In genomic region chr19:53521373-53522202, GRCh38 we compare ENCODE assay signal across 9 cellular contexts. TPM values are rescaled to one million over a fixed set of nuclear protein-coding genes. Genes with fewer than 3 reads are reported as not detected.
DNase-seq lines count a peak whose midpoint lies in the region; ATAC-seq and TF ChIP-seq lines count a peak whose summit lies in the region.
"Had no signal": no experiment of that assay in that cellular context is flagged by ENCODE, and none has a peak within 500 bp of the region (broad histone marks: within the 10 kb centered on the region; RNA-seq: fewer than 3 reads in every experiment).

No MANE protein-coding gene starts in this region.

- in situ Hi-C loops in gastrocnemius medialis (cut with MboI; ENCODE audit: low sequenced_read_pairs in 4 of 4), result loop anchor here in 1 of 4 donors (25.0 kb wide), 1 partner anchor 334 kb away; the partner anchor contains the start of gene ZNF665

- no peak for TF ChIP-seq POLR2A in gastrocnemius medialis (IDR thresholded peaks at IDR 0.05)

- intact Hi-C loops in gastrocnemius medialis (cut with DNase I; ENCODE audit: low total_unique reads), result loop anchor here (2.0 kb wide), 1 partner anchor 91 kb away; the partner anchor contains the start of gene ZNF761

- DNase-seq in GM12865 (ENCODE audit: low read depth), result no peak
- DNase-seq in fibroblast of pulmonary artery (ENCODE audit: low read depth), result no peak
- no peak for DNase-seq in gastrocnemius medialis
- no peak for DNase-seq in NCI-H2107 (lab: John Stamatoyannopoulos, UW)

- ATAC-seq in SK-N-SH treated with all-trans-retinoic acid at 6 μM for 48 hours, result peak; percentile 11
- ATAC-seq in gastrocnemius medialis, result no peak
- ATAC-seq in HG03432 (IDR thresholded peaks at IDR 0.05; ENCODE audit: unreplicated experiment), result no peak
- ATAC-seq in GM21390 (IDR thresholded peaks at IDR 0.05; ENCODE audit: unreplicated experiment), result no peak
- ATAC-seq in HG02852 (IDR thresholded peaks at IDR 0.05; ENCODE audit: unreplicated experiment), result no peak

- no peaks in the 10 kb centered on the region for H3K36me3 ChIP-seq in gastrocnemius medialis

- no peaks in the 10 kb centered on the region for H3K9me3 ChIP-seq in gastrocnemius medialis
- H3K9me3 ChIP-seq: body of pancreas had no signal

- peaks cover 0 to 10% of the 10 kb centered on the region in 2 donors for H3K4me1 ChIP-seq in gastrocnemius medialis

- TF ChIP-seq CTCF in GM12865 (IDR thresholded peaks at IDR 0.05; ENCODE audit: insufficient read depth, low read depth, low read length, missing control alignments), result no peak
- no peak for TF ChIP-seq CTCF in fibroblast of pulmonary artery (IDR thresholded peaks at IDR 0.05; ENCODE audit: low read length, missing control alignments)
- no peak for TF ChIP-seq CTCF in gastrocnemius medialis (IDR thresholded peaks at IDR 0.05 in 4 of 5, conservative IDR thresholded peaks at IDR 0.05 in 1 of 5)

- peak overlapping the region in 1 of 4 donors; percentile 56 for H3K27ac ChIP-seq in gastrocnemius medialis

- H3K4me3 ChIP-seq in GM12865 (ENCODE audit: low read depth, low read length) (peak overlapping the region; percentile 75), fibroblast of pulmonary artery (replicated peaks; ENCODE audit: low read depth, low read length) (peak overlapping the region; percentile 87), gastrocnemius medialis (peak overlapping the region; percentile 59 to 74 (median 62))

- no peaks in the 10 kb centered on the region for H3K27me3 ChIP-seq in gastrocnemius medialis
- H3K27me3 ChIP-seq: body of pancreas had no signal

TF ChIP-seq in SK-N-SH treated with all-trans-retinoic acid at 6 μM for 48 hours, 23 proteins besides CTCF, POLR2A, EP300 and RAD21:
- TF ChIP-seq BACH2 (CRISPR knock-in tag; IDR thresholded peaks at IDR 0.05; ENCODE audit: borderline replicate concordance) (no peak), ARNTL (CRISPR knock-in tag; IDR thresholded peaks at IDR 0.05; ENCODE audit: borderline replicate concordance, low read depth) (no peak)

RNA-seq across cellular contexts. Expression of gene ZNF331, which starts 16.4 kb away (rescaled TPM):
- 10 to 100 TPM in 1 of 4 donors, 1 to 10 TPM in 3; 4.8 to 12.6 (median 7.0) TPM for total RNA-seq in gastrocnemius medialis

RNA-seq across cellular contexts. Expression of gene ZNF813, which starts 54.1 kb away (rescaled TPM):
- total RNA-seq in gastrocnemius medialis, result 1 to 10 TPM in 1 of 4 donors, under 1 TPM in 3; 0.29 to 1.1 (median 0.57) TPM
